In genomic region chr10:62817120-62817762, GRCh38 we compare ENCODE assay signal across 1 cellular context.
A peak's percentile ranks its signal among the peaks of the same experiment; 100 is the strongest.
TF ChIP-seq lines count a peak whose summit lies in the region.

No MANE protein-coding gene starts in this region.

TF ChIP-seq in K562, 482 proteins besides CTCF, POLR2A, EP300 and RAD21 (continued from another document and continues in another):
- TF ChIP-seq KDM5B (IDR thresholded peaks at IDR 0.05; ENCODE audit: insufficient replicate concordance, low read depth, low read length) (peak; percentile 36), RBFOX2 (IDR thresholded peaks at IDR 0.05; ENCODE audit: low read depth, low read length) (peak; percentile 37; the same call in 1 of the 2 replicates), MEF2A (IDR thresholded peaks at IDR 0.05; ENCODE audit: control insufficient read depth, low read depth, low read length) (no peak), POU5F1 (IDR thresholded peaks at IDR 0.05; ENCODE audit: borderline replicate concordance, low read depth, low read length, partially characterized antibody) (no peak), HIVEP1 (CRISPR knock-in tag; IDR thresholded peaks at IDR 0.05) (no peak), ZNF197 (CRISPR knock-in tag; IDR thresholded peaks at IDR 0.05; ENCODE audit: low read depth) (no peak), JUN (IDR thresholded peaks at IDR 0.05; ENCODE audit: borderline replicate concordance, low read depth, low read length) (no peak), JUN (CRISPR knock-in tag; IDR thresholded peaks at IDR 0.05; ENCODE audit: borderline replicate concordance) (no peak), E2F5 (CRISPR knock-in tag; IDR thresholded peaks at IDR 0.05) (no peak), BRD9 (IDR thresholded peaks at IDR 0.05; ENCODE audit: low read depth, partially characterized antibody) (no peak), SRF (CRISPR knock-in tag; IDR thresholded peaks at IDR 0.05) (no peak), ZNF134 (CRISPR knock-in tag; conservative IDR thresholded peaks at IDR 0.05) (no peak), TRIM24 (IDR thresholded peaks at IDR 0.05) (0 out of 4 replicates have a peak, but pooled peaks of 1 of the 2 experiments have one; percentile 22), UBTF (IDR thresholded peaks at IDR 0.05; ENCODE audit: borderline replicate concordance in 1 of 2, low read depth in 2 of 2, low read length in 2 of 2) (no peak), CBX1 (IDR thresholded peaks at IDR 0.05; ENCODE audit: low read depth) (no peak; the same call in 1 of the 2 replicates), HNRNPLL (IDR thresholded peaks at IDR 0.05; ENCODE audit: low read depth, low read length, poor library complexity, severe bottlenecking) (no peak), BDP1 (IDR thresholded peaks at IDR 0.05; ENCODE audit: insufficient read depth, insufficient read length) (no peak), ERF (CRISPR knock-in tag; IDR thresholded peaks at IDR 0.05) (no peak), ARID2 (IDR thresholded peaks at IDR 0.05) (peak; percentile 34; the same call in 1 of the 2 replicates), GTF2A2 (tag; IDR thresholded peaks at IDR 0.05) (no peak), HLTF (IDR thresholded peaks at IDR 0.05) (0 out of 2 replicates have a peak, but pooled peaks have one; percentile 48), MLLT1 (IDR thresholded peaks at IDR 0.05) (no peak), FIP1L1 (IDR thresholded peaks at IDR 0.05; ENCODE audit: low read depth, low read length, poor library complexity, severe bottlenecking) (no peak), PTRF (tag; IDR thresholded peaks at IDR 0.05) (no peak), POLR2AphosphoS2 (IDR thresholded peaks at IDR 0.05; ENCODE audit: low read length) (no peak), HDAC2 (IDR thresholded peaks at IDR 0.05) (no peak), HSF4 (CRISPR knock-in tag; IDR thresholded peaks at IDR 0.05; ENCODE audit: borderline replicate concordance) (no peak), DNMT1 (IDR thresholded peaks at IDR 0.05) (no peak), STAG1 (CRISPR knock-in tag; IDR thresholded peaks at IDR 0.05; ENCODE audit: borderline replicate concordance) (no peak), HDAC8 (tag; IDR thresholded peaks at IDR 0.05) (no peak), TEAD4 (IDR thresholded peaks at IDR 0.05; ENCODE audit: low read length) (no peak), TEAD4 (CRISPR knock-in tag; IDR thresholded peaks at IDR 0.05; ENCODE audit: borderline replicate concordance) (no peak), ZNF384 (IDR thresholded peaks at IDR 0.05; ENCODE audit: low read depth, low read length) (no peak), HMG20A (CRISPR knock-in tag; conservative IDR thresholded peaks at IDR 0.05) (no peak), ZNF165 (CRISPR knock-in tag; IDR thresholded peaks at IDR 0.05; ENCODE audit: borderline replicate concordance) (no peak), ZNF444 (CRISPR knock-in tag; IDR thresholded peaks at IDR 0.05) (no peak), ZNF717 (CRISPR knock-in tag; IDR thresholded peaks at IDR 0.05) (no peak), SAFB (IDR thresholded peaks at IDR 0.05; ENCODE audit: borderline replicate concordance, low read depth, low read length) (no peak), ZNF263 (CRISPR knock-in tag; IDR thresholded peaks at IDR 0.05; ENCODE audit: borderline replicate concordance) (no peak), E2F3 (CRISPR knock-in tag; IDR thresholded peaks at IDR 0.05) (no peak), ZNF143 (CRISPR knock-in tag; IDR thresholded peaks at IDR 0.05) (no peak), ZFP30 (CRISPR knock-in tag; IDR thresholded peaks at IDR 0.05; ENCODE audit: borderline replicate concordance) (no peak), RFX5 (IDR thresholded peaks at IDR 0.05; ENCODE audit: low read depth, low read length) (no peak), ZNF146 (CRISPR knock-in tag; IDR thresholded peaks at IDR 0.05; ENCODE audit: unreplicated experiment) (no peak), TBP (optimal IDR thresholded peaks at IDR 0.05; ENCODE audit: low read depth, low read length) (no peak), SIRT6 (IDR thresholded peaks at IDR 0.05; ENCODE audit: low read depth, low read length) (no peak), SP1 (CRISPR knock-in tag; IDR thresholded peaks at IDR 0.05) (no peak), NKRF (IDR thresholded peaks at IDR 0.05; ENCODE audit: borderline replicate concordance) (no peak), WHSC1 (IDR thresholded peaks at IDR 0.05; ENCODE audit: low read length) (no peak), ADNP (tag; IDR thresholded peaks at IDR 0.05) (no peak), CBX3 (IDR thresholded peaks at IDR 0.05; ENCODE audit: borderline replicate concordance in 1 of 2, low read length in 2 of 2) (no peak), KDM2B (CRISPR knock-in tag; IDR thresholded peaks at IDR 0.05) (no peak), RUNX1 (IDR thresholded peaks at IDR 0.05; ENCODE audit: low read depth) (no peak), CHCHD3 (CRISPR knock-in tag; IDR thresholded peaks at IDR 0.05) (no peak), STAT5A (IDR thresholded peaks at IDR 0.05; ENCODE audit: borderline replicate concordance, low read length) (no peak), NFXL1 (CRISPR knock-in tag; IDR thresholded peaks at IDR 0.05) (no peak), RBM15 (IDR thresholded peaks at IDR 0.05; ENCODE audit: insufficient read depth, low read length) (no peak), ZNF311 (CRISPR knock-in tag; IDR thresholded peaks at IDR 0.05) (no peak)
- TF ChIP-seq, protein P1, sequence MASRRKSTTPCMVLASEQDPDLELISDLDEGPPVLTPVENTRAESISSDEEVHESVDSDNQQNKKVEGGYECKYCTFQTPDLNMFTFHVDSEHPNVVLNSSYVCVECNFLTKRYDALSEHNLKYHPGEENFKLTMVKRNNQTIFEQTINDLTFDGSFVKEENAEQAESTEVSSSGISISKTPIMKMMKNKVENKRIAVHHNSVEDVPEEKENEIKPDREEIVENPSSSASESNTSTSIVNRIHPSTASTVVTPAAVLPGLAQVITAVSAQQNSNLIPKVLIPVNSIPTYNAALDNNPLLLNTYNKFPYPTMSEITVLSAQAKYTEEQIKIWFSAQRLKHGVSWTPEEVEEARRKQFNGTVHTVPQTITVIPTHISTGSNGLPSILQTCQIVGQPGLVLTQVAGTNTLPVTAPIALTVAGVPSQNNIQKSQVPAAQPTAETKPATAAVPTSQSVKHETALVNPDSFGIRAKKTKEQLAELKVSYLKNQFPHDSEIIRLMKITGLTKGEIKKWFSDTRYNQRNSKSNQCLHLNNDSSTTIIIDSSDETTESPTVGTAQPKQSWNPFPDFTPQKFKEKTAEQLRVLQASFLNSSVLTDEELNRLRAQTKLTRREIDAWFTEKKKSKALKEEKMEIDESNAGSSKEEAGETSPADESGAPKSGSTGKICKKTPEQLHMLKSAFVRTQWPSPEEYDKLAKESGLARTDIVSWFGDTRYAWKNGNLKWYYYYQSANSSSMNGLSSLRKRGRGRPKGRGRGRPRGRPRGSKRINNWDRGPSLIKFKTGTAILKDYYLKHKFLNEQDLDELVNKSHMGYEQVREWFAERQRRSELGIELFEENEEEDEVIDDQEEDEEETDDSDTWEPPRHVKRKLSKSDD (conservative IDR thresholded peaks at IDR 0.05; ENCODE audit: low read length): no peak
- TF ChIP-seq, protein P2, sequence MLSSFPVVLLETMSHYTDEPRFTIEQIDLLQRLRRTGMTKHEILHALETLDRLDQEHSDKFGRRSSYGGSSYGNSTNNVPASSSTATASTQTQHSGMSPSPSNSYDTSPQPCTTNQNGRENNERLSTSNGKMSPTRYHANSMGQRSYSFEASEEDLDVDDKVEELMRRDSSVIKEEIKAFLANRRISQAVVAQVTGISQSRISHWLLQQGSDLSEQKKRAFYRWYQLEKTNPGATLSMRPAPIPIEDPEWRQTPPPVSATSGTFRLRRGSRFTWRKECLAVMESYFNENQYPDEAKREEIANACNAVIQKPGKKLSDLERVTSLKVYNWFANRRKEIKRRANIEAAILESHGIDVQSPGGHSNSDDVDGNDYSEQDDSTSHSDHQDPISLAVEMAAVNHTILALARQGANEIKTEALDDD (IDR thresholded peaks at IDR 0.05): no peak
- TF ChIP-seq, protein P3, sequence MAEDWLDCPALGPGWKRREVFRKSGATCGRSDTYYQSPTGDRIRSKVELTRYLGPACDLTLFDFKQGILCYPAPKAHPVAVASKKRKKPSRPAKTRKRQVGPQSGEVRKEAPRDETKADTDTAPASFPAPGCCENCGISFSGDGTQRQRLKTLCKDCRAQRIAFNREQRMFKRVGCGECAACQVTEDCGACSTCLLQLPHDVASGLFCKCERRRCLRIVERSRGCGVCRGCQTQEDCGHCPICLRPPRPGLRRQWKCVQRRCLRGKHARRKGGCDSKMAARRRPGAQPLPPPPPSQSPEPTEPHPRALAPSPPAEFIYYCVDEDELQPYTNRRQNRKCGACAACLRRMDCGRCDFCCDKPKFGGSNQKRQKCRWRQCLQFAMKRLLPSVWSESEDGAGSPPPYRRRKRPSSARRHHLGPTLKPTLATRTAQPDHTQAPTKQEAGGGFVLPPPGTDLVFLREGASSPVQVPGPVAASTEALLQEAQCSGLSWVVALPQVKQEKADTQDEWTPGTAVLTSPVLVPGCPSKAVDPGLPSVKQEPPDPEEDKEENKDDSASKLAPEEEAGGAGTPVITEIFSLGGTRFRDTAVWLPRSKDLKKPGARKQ (CRISPR knock-in tag; IDR thresholded peaks at IDR 0.05): no peak
- TF ChIP-seq, protein P4, sequence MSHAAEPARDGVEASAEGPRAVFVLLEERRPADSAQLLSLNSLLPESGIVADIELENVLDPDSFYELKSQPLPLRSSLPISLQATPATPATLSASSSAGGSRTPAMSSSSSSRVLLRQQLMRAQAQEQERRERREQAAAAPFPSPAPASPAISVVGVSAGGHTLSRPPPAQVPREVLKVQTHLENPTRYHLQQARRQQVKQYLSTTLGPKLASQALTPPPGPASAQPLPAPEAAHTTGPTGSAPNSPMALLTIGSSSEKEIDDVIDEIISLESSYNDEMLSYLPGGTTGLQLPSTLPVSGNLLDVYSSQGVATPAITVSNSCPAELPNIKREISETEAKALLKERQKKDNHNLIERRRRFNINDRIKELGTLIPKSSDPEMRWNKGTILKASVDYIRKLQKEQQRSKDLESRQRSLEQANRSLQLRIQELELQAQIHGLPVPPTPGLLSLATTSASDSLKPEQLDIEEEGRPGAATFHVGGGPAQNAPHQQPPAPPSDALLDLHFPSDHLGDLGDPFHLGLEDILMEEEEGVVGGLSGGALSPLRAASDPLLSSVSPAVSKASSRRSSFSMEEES (CRISPR knock-in tag; IDR thresholded peaks at IDR 0.05): no peak
- TF ChIP-seq, protein P5, sequence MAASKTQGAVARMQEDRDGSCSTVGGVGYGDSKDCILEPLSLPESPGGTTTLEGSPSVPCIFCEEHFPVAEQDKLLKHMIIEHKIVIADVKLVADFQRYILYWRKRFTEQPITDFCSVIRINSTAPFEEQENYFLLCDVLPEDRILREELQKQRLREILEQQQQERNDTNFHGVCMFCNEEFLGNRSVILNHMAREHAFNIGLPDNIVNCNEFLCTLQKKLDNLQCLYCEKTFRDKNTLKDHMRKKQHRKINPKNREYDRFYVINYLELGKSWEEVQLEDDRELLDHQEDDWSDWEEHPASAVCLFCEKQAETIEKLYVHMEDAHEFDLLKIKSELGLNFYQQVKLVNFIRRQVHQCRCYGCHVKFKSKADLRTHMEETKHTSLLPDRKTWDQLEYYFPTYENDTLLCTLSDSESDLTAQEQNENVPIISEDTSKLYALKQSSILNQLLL (CRISPR knock-in tag; IDR thresholded peaks at IDR 0.05; ENCODE audit: borderline replicate concordance): no peak
